Comparison of ENCODE assay signal across 21 cellular contexts in the genomic region with DNA sequence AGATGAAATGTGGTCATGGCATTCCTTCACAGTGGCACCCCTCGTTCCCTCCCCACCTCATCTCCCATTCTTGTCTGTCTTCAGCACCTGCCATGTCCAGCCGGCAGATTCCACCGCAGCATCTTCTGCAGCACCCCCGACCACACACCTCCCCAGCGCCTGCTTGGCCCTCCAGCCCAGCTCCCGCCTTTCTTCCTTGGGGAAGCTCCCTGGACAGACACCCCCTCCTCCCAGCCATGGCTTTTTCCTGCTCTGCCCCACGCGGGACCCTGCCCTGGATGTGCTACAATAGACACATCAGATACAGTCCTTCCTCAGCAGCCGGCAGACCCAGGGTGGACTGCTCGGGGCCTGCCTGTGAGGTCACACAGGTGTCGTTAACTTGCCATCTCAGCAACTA.
A peak's percentile ranks its signal among the peaks of the same experiment; 100 is the strongest.
DNase-seq lines count a peak whose midpoint lies in the region; ATAC-seq and TF ChIP-seq lines count a peak whose summit lies in the region.
"Had no signal": no experiment of that assay in that cellular context is flagged by ENCODE, and none has a peak within 500 bp of the region (broad histone marks: within the 10 kb centered on the region; RNA-seq: fewer than 3 reads in every experiment).

No MANE protein-coding gene starts in this region.

- POLR2A ChIA-PET in OCI-LY7 (lab: Charles Lee) = no interaction called here

- H3K27me3 ChIP-seq in ascending aorta = no peaks in the 10 kb centered on the region
- H3K27me3 ChIP-seq in esophagus muscularis mucosa = no peaks in the 10 kb centered on the region
- no peaks in the 10 kb centered on the region for H3K27me3 ChIP-seq in skeletal muscle tissue (ENCODE audit: control insufficient read depth in 3 of 3, insufficient read depth in 3 of 3, low read length in 3 of 3)
- H3K27me3 ChIP-seq in vagina = no peaks in the 10 kb centered on the region
- H3K27me3 ChIP-seq: SJCRH30 had no signal

- WGBS in esophagus muscularis mucosa = 90% methylated on average over 10 of the region's 11 CpGs

- H3K4me2 ChIP-seq in OCI-LY7 (ENCODE audit: low read length) = no peak overlapping the region
- H3K4me2 ChIP-seq: GM23338, KMS-11 had no signal

- H3K9ac ChIP-seq in skeletal muscle tissue (ENCODE audit: low read depth in 1 of 3, low read length in 3 of 3) = no peak overlapping the region
- H3K9ac ChIP-seq: KMS-11 had no signal

- no peak overlapping the region for H2AFZ ChIP-seq in OCI-LY7 (ENCODE audit: low read length)
- H2AFZ ChIP-seq: GM23338 had no signal

- DNase-seq in ascending aorta (ENCODE audit: low spot score in 2 of 2) = no peak
- peak; percentile 81 for DNase-seq in esophagus muscularis mucosa (ENCODE audit: extremely low spot score)
- peak in 1 of 2 donors; percentile 83 for DNase-seq in vagina (ENCODE audit: extremely low spot score in 2 of 2)
- DNase-seq in OCI-LY7 (ENCODE audit: low spot score) = no peak
- DNase-seq: CD4-positive, alpha-beta T cell; COR-L47; DMS79; IMR-90; NCI-H1092 treated with DMSO at 0.1 percent for 48 hours; NCI-H1436 treated with DMSO at 0.1 percent for 48 hours; NCI-H2029 treated with DMSO at 0.1 percent for 48 hours; NCI-H524 treated with DMSO at 0.1 percent for 48 hours; NCI-H82; OCI-M1; SJCRH30 had no signal

- TF ChIP-seq EP300 in esophagus muscularis mucosa (IDR thresholded peaks at IDR 0.05) = no peak

- H3K36me3 ChIP-seq in ascending aorta = peaks cover 25 to 40% of the 10 kb centered on the region in 2 donors
- peaks cover 33 to 95% (median 86%) of the 10 kb centered on the region in 4 donors for H3K36me3 ChIP-seq in esophagus muscularis mucosa
- peaks cover 16 to 36% (median 27%) of the 10 kb centered on the region in 3 donors for H3K36me3 ChIP-seq in skeletal muscle tissue (ENCODE audit: control insufficient read depth in 3 of 3, insufficient read depth in 3 of 3, low read length in 3 of 3)
- peaks cover 0 to 21% of the 10 kb centered on the region in 2 donors for H3K36me3 ChIP-seq in vagina
- no peaks in the 10 kb centered on the region for H3K36me3 ChIP-seq in OCI-LY7 (ENCODE audit: insufficient read depth, low read length)
- H3K36me3 ChIP-seq: HAP-1, SJCRH30 had no signal

- CTCF ChIA-PET in OCI-LY7 (lab: Charles Lee; ENCODE audit: unreplicated experiment) = no interaction called here

- BruUV-seq in OCI-LY7 (replicated peaks; lab: Mats Ljungman, UMichigan) = no TSS peak

- H4K20me1 ChIP-seq in OCI-LY7 (ENCODE audit: insufficient read depth, low read length) = no peaks in the 10 kb centered on the region

- peaks cover 0 to 6% of the 10 kb centered on the region in 2 donors for H3K9me3 ChIP-seq in ascending aorta
- H3K9me3 ChIP-seq in esophagus muscularis mucosa = peaks cover 0 to 11% (median 0%) of the 10 kb centered on the region in 4 donors
- H3K9me3 ChIP-seq in skeletal muscle tissue (ENCODE audit: control insufficient read depth in 3 of 3, low read length in 3 of 3) = peaks cover 0 to 2% (median 2%) of the 10 kb centered on the region in 3 donors
- H3K9me3 ChIP-seq in vagina = no peaks in the 10 kb centered on the region
- no peaks in the 10 kb centered on the region for H3K9me3 ChIP-seq in OCI-LY7 (ENCODE audit: low read length)
- H3K9me3 ChIP-seq: HAP-1, SJCRH30 had no signal

- intact Hi-C loops in ascending aorta (cut with DNase I) = loop anchor here (5.0 to 10.0 kb wide), 2 partner anchors 365 to 843 kb away; no protein-coding TSS in a partner anchor
- intact Hi-C loops in esophagus muscularis mucosa (cut with DNase I) = no loop called here
- intact Hi-C loops in vagina (cut with DNase I) = no loop called here
- intact Hi-C loops in OCI-LY7 (cut with micrococcal nuclease; ENCODE audit: unreplicated experiment) = no loop called here

- H3K4me1 ChIP-seq in ascending aorta (peaks cover 25 to 43% of the 10 kb centered on the region in 2 donors), esophagus muscularis mucosa (peaks cover 0 to 11% (median 0%) of the 10 kb centered on the region in 4 donors), skeletal muscle tissue (ENCODE audit: control insufficient read depth in 3 of 3, insufficient read depth in 3 of 3, low read length in 3 of 3) (peaks cover 0 to 5% (median 3%) of the 10 kb centered on the region in 3 donors), vagina (no peaks in the 10 kb centered on the region), OCI-LY7 (ENCODE audit: insufficient read depth, low read length, poor library complexity, severe bottlenecking) (no peaks in the 10 kb centered on the region)
- H3K4me1 ChIP-seq: HAP-1, SJCRH30 had no signal

- TF ChIP-seq CTCF in ascending aorta (IDR thresholded peaks at IDR 0.05) = no peak
- TF ChIP-seq CTCF in esophagus muscularis mucosa (IDR thresholded peaks at IDR 0.05) = no peak
- no peak for TF ChIP-seq CTCF in vagina (IDR thresholded peaks at IDR 0.05)
- no peak for TF ChIP-seq CTCF in OCI-LY7 (conservative IDR thresholded peaks at IDR 0.05; ENCODE audit: low read length)

- ATAC-seq in HG03025 (IDR thresholded peaks at IDR 0.05; ENCODE audit: low FRiP score, unreplicated experiment) (no peak), HG03469 (IDR thresholded peaks at IDR 0.05; ENCODE audit: unreplicated experiment) (no peak)
- ATAC-seq: GM23338 had no signal

- TF ChIP-seq POLR2A in esophagus muscularis mucosa (IDR thresholded peaks at IDR 0.05; ENCODE audit: low read depth) (no peak), vagina (IDR thresholded peaks at IDR 0.05) (no peak)

- no peaks in the 10 kb centered on the region for H3K79me2 ChIP-seq in OCI-LY7 (ENCODE audit: insufficient read depth, low read depth, low read length)

- H3K4me3 ChIP-seq in ascending aorta (no peak overlapping the region), esophagus muscularis mucosa (no peak overlapping the region), skeletal muscle tissue (ENCODE audit: low read length in 3 of 3) (no peak overlapping the region), vagina (no peak overlapping the region), OCI-LY7 (ENCODE audit: low read depth, low read length, poor library complexity, severe bottlenecking) (no peak overlapping the region)
- H3K4me3 ChIP-seq: GM23338, HAP-1, SJCRH30 had no signal

- H3K9me2 ChIP-seq in OCI-LY7 (ENCODE audit: insufficient read depth, low read length) = no peaks in the 10 kb centered on the region

- H3K27ac ChIP-seq in ascending aorta = peak overlapping the region; percentile 85 to 92
- peak overlapping the region in 3 of 4 donors; percentile 4 to 50 (median 40) for H3K27ac ChIP-seq in esophagus muscularis mucosa (replicated peaks in 1 of 4)
- peak overlapping the region; percentile 73 for H3K27ac ChIP-seq in skeletal muscle tissue (ENCODE audit: low read depth, low read length)
- H3K27ac ChIP-seq in vagina = peak overlapping the region; percentile 38
- H3K27ac ChIP-seq in OCI-LY7 (ENCODE audit: low read depth, low read length, poor library complexity, severe bottlenecking) = no peak overlapping the region
- H3K27ac ChIP-seq: KMS-11, SJCRH30 had no signal
